ENCODE assay signal across 22 cellular contexts in the genomic region with DNA sequence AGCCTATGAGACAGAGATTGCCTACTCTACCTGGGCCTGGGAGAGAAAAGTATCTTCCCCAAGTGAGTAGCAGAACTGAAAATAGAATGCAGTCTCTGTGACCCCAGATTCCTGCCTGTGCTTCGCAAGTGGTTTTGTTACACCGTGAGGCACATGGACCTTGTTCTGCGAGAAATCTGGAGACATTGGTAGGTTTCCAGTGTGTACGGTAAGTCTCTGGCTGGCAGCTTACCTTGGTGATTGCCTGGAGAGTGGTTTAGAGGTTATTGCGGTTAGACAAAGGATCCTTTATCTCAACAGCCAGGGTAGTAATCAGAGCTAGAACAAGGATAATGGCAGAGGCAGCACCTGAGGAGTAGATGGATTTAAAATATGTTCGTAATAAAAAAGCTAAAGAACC.
"Had no signal": no experiment of that assay in that cellular context is flagged by ENCODE, and none has a peak within 500 bp of the region (broad histone marks: within the 10 kb centered on the region; RNA-seq: fewer than 3 reads in every experiment).

No MANE protein-coding gene starts in this region.

- H3K36me3 ChIP-seq: cardiac muscle cell, gastroesophageal sphincter, heart left ventricle, thyroid gland, WERI-Rb-1 had no signal

- H3K27ac ChIP-seq: body of pancreas, cardiac muscle cell, epithelial cell of prostate, gastroesophageal sphincter, heart left ventricle, parathyroid adenoma, thyroid gland, WERI-Rb-1 had no signal

- H3K27me3 ChIP-seq: body of pancreas, cardiac muscle cell, gastroesophageal sphincter, heart left ventricle, thyroid gland had no signal

- H3K9me3 ChIP-seq: body of pancreas, gastroesophageal sphincter, heart left ventricle, mucosa of descending colon, thyroid gland had no signal

- H3K4me1 ChIP-seq: body of pancreas, gastroesophageal sphincter, heart left ventricle, parathyroid adenoma, thyroid gland had no signal

- H3K9ac ChIP-seq: parathyroid adenoma had no signal

- H2AFZ ChIP-seq: parathyroid adenoma had no signal

- ATAC-seq: activated CD8-positive, alpha-beta T cell treated with anti-CD3 and anti-CD28 coated beads, Interleukin-2, amount 10 ng/mL, durations not matched to agents 7 days and 5 days; body of pancreas; gastroesophageal sphincter; heart left ventricle; left colon; mucosa of descending colon; right cardiac atrium had no signal

- DNase-seq: activated CD4-positive, alpha-beta T cell treated with anti-CD3 and anti-CD28 coated beads, Interleukin-2, amount 50 U/mL, for 1 hour; activated CD4-positive, CD25-positive, alpha-beta regulatory T cell treated with anti-CD3 and anti-CD28 coated beads, Interleukin-2, amount 50 U/mL, for 72 hours; activated CD8-positive, alpha-beta T cell treated with anti-CD3 and anti-CD28 coated beads, Interleukin-2, amount 10 ng/mL, durations not matched to agents 7 days and 5 days; activated gamma-delta T cell treated with Interleukin-2 at 50 U/mL for 16 hours; anterior cingulate cortex; body of pancreas; cortex of kidney; heart left ventricle; left colon; mucosa of descending colon; naive B cell; nucleus accumbens; right cardiac atrium; stimulated activated CD4-positive, alpha-beta T cell treated with anti-CD3 and anti-CD28 coated beads, Interleukin-12 subunit alpha, Interleukin-12 subunit beta, amount 100 ng/mL, for 4 hours; stimulated activated CD4-positive, alpha-beta T cell treated with anti-CD3 and anti-CD28 coated beads, Interleukin-4, amount 100 ng/mL, for 4 hours; substantia nigra; thyroid gland; WERI-Rb-1 had no signal

- H3K4me3 ChIP-seq: body of pancreas, cardiac muscle cell, gastroesophageal sphincter, heart left ventricle, mucosa of descending colon, thyroid gland had no signal

- H3K79me2 ChIP-seq: parathyroid adenoma had no signal
